Comparison of ENCODE assay signal across 8 cellular contexts in the genomic region with DNA sequence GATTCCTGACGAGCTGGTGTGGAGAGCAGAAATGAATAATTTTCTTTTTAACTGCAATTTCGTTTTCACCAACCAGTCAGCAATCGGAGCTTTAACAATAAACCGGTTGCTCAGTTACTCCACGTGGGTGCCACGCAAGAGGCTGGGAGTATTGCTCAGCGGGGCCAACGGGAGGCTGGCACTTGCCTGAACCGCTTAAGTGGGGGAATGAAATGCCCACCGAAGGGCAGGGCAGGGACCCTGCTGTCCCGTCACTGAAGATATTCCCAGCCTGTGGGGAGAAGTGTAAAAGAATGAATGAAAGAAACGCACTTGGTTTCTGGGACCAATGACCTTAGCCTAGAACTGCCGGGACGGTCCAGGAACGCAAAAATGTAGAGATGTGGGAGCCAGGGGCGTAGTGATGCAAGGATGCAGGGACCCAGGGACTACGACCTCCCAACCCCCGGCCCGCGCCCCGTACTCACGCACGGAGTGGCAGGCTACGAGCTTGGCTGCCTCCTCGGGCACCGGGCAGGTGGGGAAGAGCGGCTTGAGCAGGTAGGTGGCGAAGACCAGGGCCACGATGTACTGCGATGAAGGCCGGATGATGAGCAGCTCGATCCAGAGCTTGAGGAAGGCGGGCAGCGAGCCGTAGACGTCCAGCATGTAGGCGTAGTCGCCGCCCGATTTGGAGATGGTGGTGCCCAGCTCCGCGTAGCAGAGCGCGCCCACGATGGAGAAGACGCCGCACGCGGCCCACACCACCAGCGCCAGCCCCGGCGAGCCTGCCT.
DNase-seq lines count a peak whose midpoint lies in the region; ATAC-seq and TF ChIP-seq lines count a peak whose summit lies in the region.
"Not testable (repeated sequence)": the region's sequence is repeated elsewhere in the genome, so short reads cannot be mapped to it uniquely, and the experiment has no call there.

No MANE protein-coding gene starts in this region.

- not testable (repeated sequence) for TF ChIP-seq CTCF in Panc1 (IDR thresholded peaks at IDR 0.05); progenitor cell of endocrine pancreas (IDR thresholded peaks at IDR 0.05; ENCODE audit: unreplicated experiment); upper lobe of right lung (IDR thresholded peaks at IDR 0.05)

- in situ Hi-C loops in Panc1 (cut with HindIII; ENCODE audit: low pct_unique_long_range_greater_than_20kb, low sequenced_read_pairs): not testable (repeated sequence)

- CTCF ChIA-PET in Panc1 (lab: Charles Lee): not testable (repeated sequence)

- not testable (repeated sequence) for BruUV-seq in Panc1 (replicated peaks; lab: Mats Ljungman, UMichigan)

- H3K27ac ChIP-seq in Panc1 (ENCODE audit: low read length) (peak overlapping the region; percentile 84), upper lobe of right lung (peak overlapping the region; percentile 90)

- H3K4me3 ChIP-seq in Panc1 (ENCODE audit: low read depth in 2 of 2, low read length in 2 of 2) (peak overlapping the region; percentile 47 to 85), endocrine pancreas (ENCODE audit: control insufficient read depth, insufficient read depth, low read length) (peak overlapping the region; percentile 72), upper lobe of right lung (peak overlapping the region; percentile 87)

- not testable (repeated sequence) for H3K9me3 ChIP-seq in Panc1 (ENCODE audit: control insufficient read depth, insufficient read depth, low read depth, low read length); endocrine pancreas (ENCODE audit: control insufficient read depth, low read length); upper lobe of right lung

- not testable (repeated sequence) for H3K27me3 ChIP-seq in Panc1 (ENCODE audit: control insufficient read depth, insufficient read depth, low read length); endocrine pancreas (ENCODE audit: control insufficient read depth, insufficient read depth, low read length); upper lobe of right lung

- H3K36me3 Mint-ChIP-seq in activated T-helper 17 cell treated with anti-CD3 and anti-CD28 coated beads, Interleukin-2, amount 50 U/mL, for 72 hours (ENCODE audit: low read depth): peaks cover 55% of the 10 kb centered on the region
- not testable (repeated sequence) for H3K36me3 Mint-ChIP-seq in progenitor cell of endocrine pancreas (ENCODE audit: insufficient read depth)

- H3K27ac Mint-ChIP-seq in activated T-helper 17 cell treated with anti-CD3 and anti-CD28 coated beads, Interleukin-2, amount 50 U/mL, for 72 hours: peak overlapping the region; percentile 100
- H3K27ac Mint-ChIP-seq in progenitor cell of endocrine pancreas: peak overlapping the region; percentile 94

- H3K9ac ChIP-seq in endocrine pancreas (ENCODE audit: control insufficient read depth, insufficient read depth, low read length): peak overlapping the region; percentile 100

- peaks cover 19% of the 10 kb centered on the region for H3K4me1 Mint-ChIP-seq in activated T-helper 17 cell treated with anti-CD3 and anti-CD28 coated beads, Interleukin-2, amount 50 U/mL, for 72 hours
- peaks cover 31% of the 10 kb centered on the region for H3K4me1 Mint-ChIP-seq in progenitor cell of endocrine pancreas (ENCODE audit: low read depth)

- POLR2A ChIA-PET in Panc1 (lab: Charles Lee): interaction anchor here (0.6 kb wide), 1 partner anchor 37 kb away, joined by 4 read pairs; no protein-coding TSS in a partner anchor

- H3K4me1 ChIP-seq in Panc1 (ENCODE audit: control insufficient read depth, insufficient read depth, low read length) (peaks cover 17% of the 10 kb centered on the region), upper lobe of right lung (peaks cover 17% of the 10 kb centered on the region)
- H3K4me1 ChIP-seq in endocrine pancreas (ENCODE audit: control insufficient read depth, insufficient read depth, low read length): not testable (repeated sequence)

- intact Hi-C loops in Panc1 (cut with micrococcal nuclease; ENCODE audit: unreplicated experiment): not testable (repeated sequence)
- intact Hi-C loops in upper lobe of right lung (cut with DNase I): loop anchor here (10.0 kb wide), 1 partner anchor 55 kb away; no protein-coding TSS in a partner anchor

- H3K9me3 Mint-ChIP-seq in activated T-helper 17 cell treated with anti-CD3 and anti-CD28 coated beads, Interleukin-2, amount 50 U/mL, for 72 hours; progenitor cell of endocrine pancreas (ENCODE audit: low read depth): not testable (repeated sequence)

- ATAC-seq in GM18498 (IDR thresholded peaks at IDR 0.05; ENCODE audit: unreplicated experiment): peak; percentile 9
- ATAC-seq in HG02884 (IDR thresholded peaks at IDR 0.05; ENCODE audit: unreplicated experiment): peak; percentile 2
- not testable (repeated sequence) for ATAC-seq in Panc1
- ATAC-seq in activated T-helper 17 cell treated with anti-CD3 and anti-CD28 coated beads, Interleukin-2, amount 50 U/mL, for 72 hours (replicated peaks): peak; percentile 61
- ATAC-seq in left lobe of liver: peak; percentile 33
- peak; percentile 2 for ATAC-seq in upper lobe of right lung

- peak overlapping the region; percentile 97 for H3K4me3 Mint-ChIP-seq in activated T-helper 17 cell treated with anti-CD3 and anti-CD28 coated beads, Interleukin-2, amount 50 U/mL, for 72 hours
- peak overlapping the region; percentile 79 for H3K4me3 Mint-ChIP-seq in progenitor cell of endocrine pancreas (ENCODE audit: low read depth)

- DNase-seq in Panc1 (ENCODE audit: low read depth, low spot score); progenitor cell of endocrine pancreas (ENCODE audit: low spot score, unreplicated experiment); upper lobe of right lung: not testable (repeated sequence)
- DNase-seq in left lobe of liver (ENCODE audit: low spot score): peak; percentile 49

- H3K27me3 Mint-ChIP-seq in activated T-helper 17 cell treated with anti-CD3 and anti-CD28 coated beads, Interleukin-2, amount 50 U/mL, for 72 hours; progenitor cell of endocrine pancreas: not testable (repeated sequence)

- not testable (repeated sequence) for H3K36me3 ChIP-seq in Panc1 (ENCODE audit: control insufficient read depth, insufficient read depth, low read length); endocrine pancreas (ENCODE audit: control insufficient read depth, insufficient read depth, low read length); upper lobe of right lung
